14 cellular contexts compared by ENCODE assay signal in genomic region chr6:42120895-42121865, GRCh38. TPM values are rescaled to one million over a fixed set of nuclear protein-coding genes. Genes with fewer than 3 reads are reported as not detected.
A peak's percentile ranks its signal among the peaks of the same experiment; 100 is the strongest.
DNase-seq lines count a peak whose midpoint lies in the region; ATAC-seq and TF ChIP-seq lines count a peak whose summit lies in the region.
"Had no signal": no experiment of that assay in that cellular context is flagged by ENCODE, and none has a peak within 500 bp of the region (broad histone marks: within the 10 kb centered on the region; RNA-seq: fewer than 3 reads in every experiment).

No MANE protein-coding gene starts in this region.

- no peaks in the 10 kb centered on the region for H3K9me3 ChIP-seq in mucosa of descending colon

- ATAC-seq in mucosa of descending colon (peak; percentile 4), GM19328 (IDR thresholded peaks at IDR 0.05; ENCODE audit: unreplicated experiment) (no peak)

- H3K4me3 ChIP-seq in mucosa of descending colon, result no peak overlapping the region

- TF ChIP-seq CTCF in mucosa of descending colon (IDR thresholded peaks at IDR 0.05), result no peak

- peak overlapping the region; percentile 89 for H3K27ac ChIP-seq in epithelial cell of prostate

- DNase-seq in A172 (ENCODE audit: low spot score) (peak; percentile 46), HS-27A (ENCODE audit: low read depth) (peak; percentile 91), epithelial cell of prostate (ENCODE audit: low read depth, low spot score) (no peak), mucosa of descending colon (peak in 1 of 3 donors; percentile 58), CD1c-positive myeloid dendritic cell (ENCODE audit: extremely low spot score) (no peak)
- DNase-seq in activated CD4-positive, alpha-beta T cell treated with anti-CD3 and anti-CD28 coated beads, Interleukin-2, amount 50 U/mL, for 48 hours, result no peak
- no peak for DNase-seq in stimulated activated CD4-positive, alpha-beta T cell treated with anti-CD3 and anti-CD28 coated beads, Interleukin-1b, Interleukin-23, amount 100 ng/mL, for 48 hours
- DNase-seq: activated naive CD4-positive, alpha-beta T cell treated with anti-CD3 and anti-CD28 coated beads, Interleukin-2, amount 10 ng/mL, durations not matched to agents 7 days and 5 days; DMS53; NCI-H1092; T-helper 9 cell; trophoblast cell had no signal

- intact Hi-C loops in mucosa of descending colon (cut with DNase I, micrococcal nuclease), result no loop called here

- H3K36me3 ChIP-seq in mucosa of descending colon (ENCODE audit: low read depth), result no peaks in the 10 kb centered on the region

- peaks cover 38% of the 10 kb centered on the region for H3K4me1 ChIP-seq in mucosa of descending colon (ENCODE audit: low read depth)

RNA-seq across cellular contexts. Expression of gene C6orf132, which starts 21.2 kb away (rescaled TPM):
- total RNA-seq in A172 (2014; rRNA removed; shearing (Covaris generic)), result 0.02 TPM in 1 of 2 replicates, not detected in the other
- 10 to 100 TPM; 22.2 to 67.6 (median 57.6) TPM for total RNA-seq in mucosa of descending colon
- total RNA-seq: NCI-H460 had no signal

RNA-seq across cellular contexts. Expression of gene GUCA1A, which starts 52.0 kb away (rescaled TPM):
- not detected in 2 replicates for total RNA-seq in A172 (2014; rRNA removed; shearing (Covaris generic))
- total RNA-seq in mucosa of descending colon, result not detected
- total RNA-seq: NCI-H460 had no signal

Comparison
In these comparisons a context has a peak if more than half of its experiments do, and no peak if none do; other contexts are left out.
1. DNase-seq: peak in A172 (single experiment) and HS-27A (single experiment); none in epithelial cell of prostate (single experiment), activated CD4-positive, alpha-beta T cell treated with anti-CD3 and anti-CD28 coated beads, Interleukin-2, amount 50 U/mL, for 48 hours (0 of 2), stimulated activated CD4-positive, alpha-beta T cell treated with anti-CD3 and anti-CD28 coated beads, Interleukin-1b, Interleukin-23, amount 100 ng/mL, for 48 hours (single experiment) and CD1c-positive myeloid dendritic cell (single experiment).
2. RNA of gene C6orf132, which starts 21.2 kb away (total RNA-seq): 22.2 to 67.6 TPM in mucosa of descending colon; 0.02 TPM in A172; every median in the first group is over 10 times any median in the second.